Comparison of ENCODE assay signal across 18 cellular contexts in the genomic region with DNA sequence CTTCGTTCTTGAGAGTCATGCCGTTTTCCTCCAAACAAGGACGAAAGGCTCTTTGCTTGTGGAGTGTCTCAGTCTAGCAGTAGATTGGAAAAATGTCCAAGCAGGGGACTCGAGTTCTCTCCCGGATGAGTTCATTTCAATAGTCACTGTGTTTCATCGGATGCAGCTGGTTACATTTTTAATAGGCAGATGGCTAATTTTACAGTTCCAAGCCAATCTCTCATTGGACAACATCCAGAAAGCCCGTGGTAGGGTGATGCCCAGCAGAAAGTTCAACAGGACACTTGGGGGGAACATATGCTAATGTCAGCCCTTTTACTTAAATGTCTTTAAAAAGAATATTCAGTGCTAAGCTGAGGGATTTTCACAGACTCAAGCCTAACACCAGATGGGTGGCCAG.
DNase-seq lines count a peak whose midpoint lies in the region; ATAC-seq, FAIRE-seq and TF ChIP-seq lines count a peak whose summit lies in the region.
"Had no signal": no experiment of that assay in that cellular context is flagged by ENCODE, and none has a peak within 500 bp of the region (broad histone marks: within the 10 kb centered on the region; RNA-seq: fewer than 3 reads in every experiment).

No MANE protein-coding gene starts in this region.

- no peak overlapping the region for H4K91ac ChIP-seq in trophoblast cell (ENCODE audit: low read depth, low read length)

- ATAC-seq in A549: no peak
- ATAC-seq in GM18498 (IDR thresholded peaks at IDR 0.05; ENCODE audit: unreplicated experiment): no peak
- ATAC-seq: HepG2, left colon had no signal

- TF ChIP-seq POLR2A in A549 (IDR thresholded peaks at IDR 0.05; ENCODE audit: low read length): no peak

- H3K27me3 Mint-ChIP-seq in activated CD4-positive, alpha-beta T cell treated with anti-CD3 and anti-CD28 coated beads, Interleukin-2, amount 10 ng/mL, durations not matched to agents 24 days and 14 days: peaks cover 10% of the 10 kb centered on the region

- H3K4me1 ChIP-seq in A549 (no peaks in the 10 kb centered on the region), HUES6 (ENCODE audit: control insufficient read depth, insufficient read depth, low read length) (peaks cover 43% of the 10 kb centered on the region), trophoblast cell (ENCODE audit: control insufficient read depth in 1 of 2, insufficient read depth in 2 of 2, low read length in 2 of 2) (no peaks in the 10 kb centered on the region)
- H3K4me1 ChIP-seq: suprapubic skin had no signal

- no peaks in the 10 kb centered on the region for H3K9me3 Mint-ChIP-seq in activated CD4-positive, alpha-beta T cell treated with anti-CD3 and anti-CD28 coated beads, Interleukin-2, amount 10 ng/mL, durations not matched to agents 24 days and 14 days

- no peak overlapping the region for H3K14ac ChIP-seq in trophoblast cell (ENCODE audit: low read length)

- no peak overlapping the region for H3K23ac ChIP-seq in trophoblast cell (ENCODE audit: low read length)

- H2AK5ac ChIP-seq in trophoblast cell (ENCODE audit: low read length): no peak overlapping the region

- H3K36me3 ChIP-seq in HUES6 (ENCODE audit: control insufficient read depth, insufficient read depth, low read length): no peaks in the 10 kb centered on the region
- H3K36me3 ChIP-seq in trophoblast cell (ENCODE audit: control insufficient read depth in 1 of 2, insufficient read depth in 2 of 2, low read length in 2 of 2): no peaks in the 10 kb centered on the region
- H3K36me3 ChIP-seq: suprapubic skin had no signal

- DNase-seq in A549 (ENCODE audit: low read depth in 1 of 2, low spot score in 1 of 2) (no peak), astrocyte of the hippocampus (ENCODE audit: low read depth, low spot score) (peak; percentile 45), left kidney (ENCODE audit: low read depth, low spot score) (peak; percentile 32), trophoblast cell (no peak)
- no peak for DNase-seq in activated CD4-positive, alpha-beta T cell treated with anti-CD3 and anti-CD28 coated beads for 48 hours
- no peak for DNase-seq in activated CD4-positive, alpha-beta T cell treated with anti-CD3 and anti-CD28 coated beads, Interleukin-2, amount 10 ng/mL, durations not matched to agents 24 days and 14 days
- DNase-seq: activated CD4-positive, alpha-beta T cell treated with anti-CD3 and anti-CD28 coated beads, Interleukin-2, amount 50 U/mL, for 4 hours; COR-L47; left colon; MM.1S; NCI-H2171 treated with DMSO at 0.1 percent for 48 hours; T-helper 9 cell had no signal

- no peaks in the 10 kb centered on the region for H3K4me1 Mint-ChIP-seq in activated CD4-positive, alpha-beta T cell treated with anti-CD3 and anti-CD28 coated beads, Interleukin-2, amount 10 ng/mL, durations not matched to agents 24 days and 14 days

- no peak overlapping the region for H3K18ac ChIP-seq in trophoblast cell (ENCODE audit: low read length)

- H2BK5ac ChIP-seq in trophoblast cell (ENCODE audit: low read depth, low read length, poor library complexity): no peak overlapping the region

- WGBS in A549 (ENCODE audit: missing lambda C conversion rate): 22% methylated on average over 7 of the region's 7 CpGs
- no CpG with 5 or more reads among the region's 7 CpGs for whole genome bisulfite sequencing in trophoblast cell (ENCODE audit: extremely low coverage, insufficient coverage, insufficient read length)

- POLR2A ChIA-PET in A549 (lab: Yijun Ruan, JAX): no interaction called here

- H3K9me3 ChIP-seq in A549 (no peaks in the 10 kb centered on the region; the same call in 2 of the 3 replicates), HUES6 (ENCODE audit: control insufficient read depth, insufficient read depth, low read depth, low read length) (no peaks in the 10 kb centered on the region), trophoblast cell (ENCODE audit: insufficient read depth, low read depth, low read length) (no peaks in the 10 kb centered on the region)
- H3K9me3 ChIP-seq: suprapubic skin had no signal

- no peaks in the 10 kb centered on the region for H3K79me1 ChIP-seq in trophoblast cell (ENCODE audit: low read length)

- no peak overlapping the region for H3K27ac Mint-ChIP-seq in activated CD4-positive, alpha-beta T cell treated with anti-CD3 and anti-CD28 coated beads, Interleukin-2, amount 10 ng/mL, durations not matched to agents 24 days and 14 days

- CTCF ChIA-PET in A549 (lab: Yijun Ruan, JAX): no interaction called here

- H4K8ac ChIP-seq in trophoblast cell (ENCODE audit: low read depth, low read length): no peak overlapping the region

- FAIRE-seq in A549 (lab: Jason Lieb, UNC): no peak
- FAIRE-seq: colon, HepG2 had no signal

- no peak overlapping the region for H3K4me3 Mint-ChIP-seq in activated CD4-positive, alpha-beta T cell treated with anti-CD3 and anti-CD28 coated beads, Interleukin-2, amount 10 ng/mL, durations not matched to agents 24 days and 14 days

- H3K27ac ChIP-seq in A549 (no peak overlapping the region), HUES6 (ENCODE audit: low read depth, low read length) (no peak overlapping the region; the same call in 1 of the 2 replicates), trophoblast cell (ENCODE audit: low read depth, low read length) (no peak overlapping the region)
- H3K27ac ChIP-seq: epithelial cell of prostate, suprapubic skin had no signal

- no peak overlapping the region for H2AFZ ChIP-seq in trophoblast cell (ENCODE audit: insufficient read depth, low read length, poor library complexity)

- H3K9ac ChIP-seq in HUES6 (ENCODE audit: low read length) (no peak overlapping the region), trophoblast cell (ENCODE audit: low read length) (no peak overlapping the region)

- no peak overlapping the region for H3K4me3 ChIP-seq in A549
- peak overlapping the region; percentile 43 for H3K4me3 ChIP-seq in HUES6 (ENCODE audit: low read depth, low read length)
- H3K4me3 ChIP-seq in trophoblast cell (ENCODE audit: low read depth, low read length): no peak overlapping the region
- H3K4me3 ChIP-seq: suprapubic skin had no signal

- intact Hi-C loops in activated CD4-positive, alpha-beta T cell treated with anti-CD3 and anti-CD28 coated beads, Interleukin-2, amount 10 ng/mL, durations not matched to agents 24 days and 14 days (cut with micrococcal nuclease): no loop called here

- no peaks in the 10 kb centered on the region for H3K36me3 Mint-ChIP-seq in activated CD4-positive, alpha-beta T cell treated with anti-CD3 and anti-CD28 coated beads, Interleukin-2, amount 10 ng/mL, durations not matched to agents 24 days and 14 days (ENCODE audit: low read depth)

- no peaks in the 10 kb centered on the region for H3K79me2 ChIP-seq in trophoblast cell (ENCODE audit: control insufficient read depth, insufficient read depth, low read length, poor library complexity)

- H3K4ac ChIP-seq in trophoblast cell (ENCODE audit: low read depth, low read length): no peak overlapping the region

- peak overlapping the region; percentile 41; the same call in 2 of the 3 replicates for H3K4me2 ChIP-seq in A549
- no peak overlapping the region for H3K4me2 ChIP-seq in trophoblast cell (ENCODE audit: low read length)

- no peak for TF ChIP-seq CTCF in A549 (IDR thresholded peaks at IDR 0.05)

- no peak for TF ChIP-seq RAD21 in A549 (conservative IDR thresholded peaks at IDR 0.05 in 1 of 2, IDR thresholded peaks at IDR 0.05 in 1 of 2)

- no peak for TF ChIP-seq EP300 in A549 (IDR thresholded peaks at IDR 0.05)

- no peaks in the 10 kb centered on the region for H3K27me3 ChIP-seq in HUES6 (ENCODE audit: control insufficient read depth, insufficient read depth, low read length)
- H3K27me3 ChIP-seq in trophoblast cell (ENCODE audit: insufficient read depth, low read length): no peaks in the 10 kb centered on the region

- no peak overlapping the region for H4K12ac ChIP-seq in trophoblast cell (ENCODE audit: low read depth, low read length)

- H2BK120ac ChIP-seq in trophoblast cell (ENCODE audit: insufficient read depth, low read length, poor library complexity): no peak overlapping the region

- no peak overlapping the region for H2BK12ac ChIP-seq in trophoblast cell (ENCODE audit: low read length)

TF ChIP-seq in A549, 52 proteins besides CTCF, POLR2A, EP300 and RAD21:
- TF ChIP-seq, protein P1, sequence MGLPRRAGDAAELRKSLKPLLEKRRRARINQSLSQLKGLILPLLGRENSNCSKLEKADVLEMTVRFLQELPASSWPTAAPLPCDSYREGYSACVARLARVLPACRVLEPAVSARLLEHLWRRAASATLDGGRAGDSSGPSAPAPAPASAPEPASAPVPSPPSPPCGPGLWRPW (IDR thresholded peaks at IDR 0.05): no peak
- TF ChIP-seq, protein P2, sequence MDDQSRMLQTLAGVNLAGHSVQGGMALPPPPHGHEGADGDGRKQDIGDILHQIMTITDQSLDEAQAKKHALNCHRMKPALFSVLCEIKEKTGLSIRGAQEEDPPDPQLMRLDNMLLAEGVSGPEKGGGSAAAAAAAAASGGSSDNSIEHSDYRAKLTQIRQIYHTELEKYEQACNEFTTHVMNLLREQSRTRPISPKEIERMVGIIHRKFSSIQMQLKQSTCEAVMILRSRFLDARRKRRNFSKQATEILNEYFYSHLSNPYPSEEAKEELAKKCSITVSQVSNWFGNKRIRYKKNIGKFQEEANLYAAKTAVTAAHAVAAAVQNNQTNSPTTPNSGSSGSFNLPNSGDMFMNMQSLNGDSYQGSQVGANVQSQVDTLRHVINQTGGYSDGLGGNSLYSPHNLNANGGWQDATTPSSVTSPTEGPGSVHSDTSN (IDR thresholded peaks at IDR 0.05): no peak
- no peak for TF ChIP-seq JUNB (IDR thresholded peaks at IDR 0.05)
- no peak for TF ChIP-seq HDAC2 (IDR thresholded peaks at IDR 0.05)

Comparison
In these comparisons a context has a peak if more than half of its experiments do, and no peak if none do; other contexts are left out.
1. DNase-seq: peak in astrocyte of the hippocampus (single experiment) and left kidney (single experiment); none in A549 (0 of 2), activated CD4-positive, alpha-beta T cell treated with anti-CD3 and anti-CD28 coated beads for 48 hours (single experiment), trophoblast cell (0 of 2) and activated CD4-positive, alpha-beta T cell treated with anti-CD3 and anti-CD28 coated beads, Interleukin-2, amount 10 ng/mL, durations not matched to agents 24 days and 14 days (single experiment).